In genomic region chr6:30341728-30342127, GRCh38 we compare ENCODE assay signal across 14 cellular contexts. TPM values are rescaled to one million over a fixed set of nuclear protein-coding genes. Genes with fewer than 3 reads are reported as not detected.
DNase-seq lines count a peak whose midpoint lies in the region; TF ChIP-seq lines count a peak whose summit lies in the region.
"Had no signal": no experiment of that assay in that cellular context is flagged by ENCODE, and none has a peak within 500 bp of the region (broad histone marks: within the 10 kb centered on the region; RNA-seq: fewer than 3 reads in every experiment).

No MANE protein-coding gene starts in this region.

- peaks cover 41% of the 10 kb centered on the region for H3K36me3 Mint-ChIP-seq in activated naive CD4-positive, alpha-beta T cell treated with anti-CD3 and anti-CD28 coated beads, Interleukin-2, amount 10 ng/mL, durations not matched to agents 7 days and 5 days
- peaks cover 30% of the 10 kb centered on the region for H3K36me3 Mint-ChIP-seq in endothelial cell (ENCODE audit: low read depth, unreplicated experiment)

- H3K27me3 Mint-ChIP-seq in activated naive CD4-positive, alpha-beta T cell treated with anti-CD3 and anti-CD28 coated beads, Interleukin-2, amount 10 ng/mL, durations not matched to agents 7 days and 5 days, result no peaks in the 10 kb centered on the region
- H3K27me3 Mint-ChIP-seq in endothelial cell (ENCODE audit: unreplicated experiment), result peaks cover 10% of the 10 kb centered on the region
- H3K27me3 Mint-ChIP-seq: CD4-positive, alpha-beta T cell had no signal

- DNase-seq in activated naive CD4-positive, alpha-beta T cell treated with anti-CD3 and anti-CD28 coated beads, Interleukin-2, amount 10 ng/mL, durations not matched to agents 7 days and 5 days, result no peak
- no peak for DNase-seq in activated naive CD4-positive, alpha-beta T cell treated with Interleukin-2 at 50 U/mL for 16 hours
- DNase-seq in endothelial cell (ENCODE audit: low spot score), result no peak
- DNase-seq in KG1 (lab: John Stamatoyannopoulos, UW), result no peak
- no peak for DNase-seq in H4 (ENCODE audit: low spot score)
- DNase-seq: BE2C; C1 segment of cervical spinal cord; Caco-2; Calu3; CD4-positive, alpha-beta T cell; CD8-positive, alpha-beta T cell; DMS79 treated with DMSO at 0.1 percent for 48 hours; GF-D8 had no signal

- no peaks in the 10 kb centered on the region for H3K9me3 Mint-ChIP-seq in activated naive CD4-positive, alpha-beta T cell treated with anti-CD3 and anti-CD28 coated beads, Interleukin-2, amount 10 ng/mL, durations not matched to agents 7 days and 5 days
- H3K9me3 Mint-ChIP-seq in endothelial cell (ENCODE audit: unreplicated experiment), result no peaks in the 10 kb centered on the region
- H3K9me3 Mint-ChIP-seq: CD4-positive, alpha-beta T cell; CD8-positive, alpha-beta T cell had no signal

- CTCF ChIA-PET in activated naive CD4-positive, alpha-beta T cell treated with anti-CD3 and anti-CD28 coated beads, Interleukin-2, amount 10 ng/mL, durations not matched to agents 7 days and 5 days (lab: Charles Lee), result no interaction called here

- peaks cover 13% of the 10 kb centered on the region for H3K4me1 Mint-ChIP-seq in activated naive CD4-positive, alpha-beta T cell treated with anti-CD3 and anti-CD28 coated beads, Interleukin-2, amount 10 ng/mL, durations not matched to agents 7 days and 5 days
- peaks cover 8% of the 10 kb centered on the region for H3K4me1 Mint-ChIP-seq in endothelial cell (ENCODE audit: unreplicated experiment)

- no peak overlapping the region for H3K4me3 Mint-ChIP-seq in activated naive CD4-positive, alpha-beta T cell treated with anti-CD3 and anti-CD28 coated beads, Interleukin-2, amount 10 ng/mL, durations not matched to agents 7 days and 5 days
- peak overlapping the region; percentile 65 for H3K4me3 Mint-ChIP-seq in endothelial cell (ENCODE audit: unreplicated experiment)
- H3K4me3 Mint-ChIP-seq: CD14-positive monocyte; CD4-positive, alpha-beta T cell; CD8-positive, alpha-beta T cell had no signal

- peak overlapping the region; percentile 33 for H3K27ac Mint-ChIP-seq in activated naive CD4-positive, alpha-beta T cell treated with anti-CD3 and anti-CD28 coated beads, Interleukin-2, amount 10 ng/mL, durations not matched to agents 7 days and 5 days
- no peak overlapping the region for H3K27ac Mint-ChIP-seq in endothelial cell (ENCODE audit: unreplicated experiment)
- H3K27ac Mint-ChIP-seq: CD14-positive monocyte; CD4-positive, alpha-beta T cell had no signal

- no peak for TF ChIP-seq CTCF in endothelial cell (IDR thresholded peaks at IDR 0.05; ENCODE audit: unreplicated experiment)

RNA-seq across cellular contexts. Expression of gene RPP21, which starts 3.2 kb away (rescaled TPM):
- total RNA-seq in endothelial cell (ENCODE audit: unreplicated experiment), result 35.2 TPM
- total RNA-seq in H4 (2014; rRNA removed; shearing (Covaris generic)), result 48.2 and 71.3 TPM in 2 replicates

RNA-seq across cellular contexts. Expression of gene TRIM39, which starts 15.0 kb away (rescaled TPM):
- total RNA-seq in endothelial cell (ENCODE audit: unreplicated experiment), result 19.4 TPM
- total RNA-seq in H4 (2014; rRNA removed; shearing (Covaris generic)), result 7.2 and 11.2 TPM in 2 replicates
